1 cellular context compared by ENCODE assay signal in the genomic region with DNA sequence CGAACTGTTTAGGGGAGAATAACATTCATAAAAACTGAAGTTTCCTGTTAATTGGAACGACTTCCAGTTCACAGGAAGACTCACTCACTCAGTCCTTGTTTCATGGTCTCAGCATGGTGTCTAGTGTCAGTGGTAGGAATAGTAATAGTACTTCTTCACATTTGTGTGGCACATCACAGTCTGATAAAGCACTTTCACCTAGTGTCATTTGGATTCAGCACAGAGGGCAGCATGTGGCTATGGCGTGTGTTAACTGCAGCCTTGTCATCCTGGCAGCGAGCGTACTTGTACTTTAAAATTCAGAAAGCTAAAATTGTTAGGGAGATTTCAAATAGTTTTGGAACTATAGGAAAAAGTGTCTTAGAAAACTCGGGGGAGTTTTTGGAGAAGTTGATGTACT.
TF ChIP-seq lines count a peak whose summit lies in the region.

No MANE protein-coding gene starts in this region.

TF ChIP-seq in H1, 55 proteins besides CTCF, POLR2A, EP300 and RAD21:
- TF ChIP-seq RFX5 (IDR thresholded peaks at IDR 0.05; ENCODE audit: borderline replicate concordance, low read depth, low read length), result no peak
- no peak for TF ChIP-seq SAP30 (IDR thresholded peaks at IDR 0.05; ENCODE audit: insufficient read depth, insufficient replicate concordance, low read length)
- no peak for TF ChIP-seq YY1 (IDR thresholded peaks at IDR 0.05; ENCODE audit: low read depth, low read length)
TF ChIP-seq in H1: peak in this region for 0.
